15 cellular contexts compared by ENCODE assay signal in genomic region chr9:109560470-109561132, GRCh38.
DNase-seq lines count a peak whose midpoint lies in the region; ATAC-seq and TF ChIP-seq lines count a peak whose summit lies in the region.
"Had no signal": no experiment of that assay in that cellular context is flagged by ENCODE, and none has a peak within 500 bp of the region (broad histone marks: within the 10 kb centered on the region; RNA-seq: fewer than 3 reads in every experiment).

No MANE protein-coding gene starts in this region.

- H3K36me3 ChIP-seq in heart right ventricle (no peaks in the 10 kb centered on the region), thyroid gland (no peaks in the 10 kb centered on the region)
- H3K36me3 ChIP-seq: tibial nerve had no signal

- intact Hi-C loops in heart right ventricle (cut with DNase I) = no loop called here
- intact Hi-C loops in thyroid gland (cut with DNase I) = no loop called here

- ATAC-seq in SK-N-SH treated with all-trans-retinoic acid at 6 μM for 48 hours (peak; percentile 78), heart right ventricle (peak; percentile 74 to 98 (median 88)), GM21723 (IDR thresholded peaks at IDR 0.05; ENCODE audit: unreplicated experiment) (no peak), HG03439 (IDR thresholded peaks at IDR 0.05; ENCODE audit: unreplicated experiment) (no peak)
- ATAC-seq: naive thymus-derived CD8-positive, alpha-beta T cell had no signal

- WGBS in heart right ventricle, 2 donors = 45 to 50% methylated on average over 9 of the region's 9 CpGs
- 70 to 76% methylated on average over 9 of the region's 9 CpGs for WGBS in thyroid gland, 2 donors

- DNase-seq in NCI-H82 (lab: John Stamatoyannopoulos, UW) = peak; percentile 40
- no peak for DNase-seq in NCI-H82 treated with DMSO at 0.1 percent for 48 hours (lab: John Stamatoyannopoulos, UW; ENCODE audit: unreplicated experiment)
- DNase-seq in heart right ventricle = peak in 1 of 2 donors; percentile 42
- peak; percentile 24 to 27 for DNase-seq in thyroid gland
- no peak for DNase-seq in activated naive CD4-positive, alpha-beta T cell treated with anti-CD3 and anti-CD28 coated beads, Interleukin-2, amount 50 U/mL, for 16 hours
- DNase-seq: activated CD4-positive, alpha-beta T cell treated with anti-CD3 and anti-CD28 coated beads, Interleukin-2, amount 10 ng/mL, durations not matched to agents 24 days and 14 days; activated effector memory CD4-positive, alpha-beta T cell treated with Interleukin-2 at 50 U/mL for 16 hours; DMS153; naive thymus-derived CD8-positive, alpha-beta T cell; NCI-H1105 treated with DMSO at 0.1 percent for 48 hours; NCI-H526 had no signal

- TF ChIP-seq POLR2A in thyroid gland (IDR thresholded peaks at IDR 0.05) = no peak

- peak in 4 of 9 donors; percentile 8 to 29 (median 12) for TF ChIP-seq CTCF in heart right ventricle (IDR thresholded peaks at IDR 0.05)
- TF ChIP-seq CTCF in thyroid gland (IDR thresholded peaks at IDR 0.05) = no peak

- H3K4me1 ChIP-seq in heart right ventricle = peaks cover 0 to 12% (median 0%) of the 10 kb centered on the region in 9 donors
- peaks cover 10 to 12% of the 10 kb centered on the region in 2 donors for H3K4me1 ChIP-seq in thyroid gland
- H3K4me1 ChIP-seq: tibial nerve had no signal

- H3K27me3 ChIP-seq in heart right ventricle (peaks cover 0 to 28% (median 3%) of the 10 kb centered on the region in 7 donors), thyroid gland (no peaks in the 10 kb centered on the region)

- H3K4me3 ChIP-seq in heart right ventricle (no peak overlapping the region), thyroid gland (replicated peaks in 1 of 3) (no peak overlapping the region)
- H3K4me3 ChIP-seq: tibial nerve had no signal

- H3K27ac ChIP-seq in heart right ventricle = peak overlapping the region in 8 of 10 donors; percentile 34 to 75 (median 64)
- H3K27ac ChIP-seq in thyroid gland = no peak overlapping the region
- H3K27ac ChIP-seq: tibial nerve had no signal

- H3K9me3 ChIP-seq in heart right ventricle (no peaks in the 10 kb centered on the region), thyroid gland (no peaks in the 10 kb centered on the region)
- H3K9me3 ChIP-seq: tibial nerve had no signal

TF ChIP-seq in SK-N-SH treated with all-trans-retinoic acid at 6 μM for 48 hours, 23 proteins besides CTCF, POLR2A, EP300 and RAD21:
- TF ChIP-seq SNAI2 (CRISPR knock-in tag; IDR thresholded peaks at IDR 0.05) (no peak), CSDC2 (CRISPR knock-in tag; IDR thresholded peaks at IDR 0.05) (no peak), GLIS3 (CRISPR knock-in tag; IDR thresholded peaks at IDR 0.05) (no peak), ZC3H10 (CRISPR knock-in tag; IDR thresholded peaks at IDR 0.05) (no peak), CREB5 (CRISPR knock-in tag; IDR thresholded peaks at IDR 0.05; ENCODE audit: low read depth) (no peak), ZNF8 (CRISPR knock-in tag; IDR thresholded peaks at IDR 0.05) (no peak), ZNF565 (CRISPR knock-in tag; conservative IDR thresholded peaks at IDR 0.05; ENCODE audit: low read depth) (no peak), POU6F1 (CRISPR knock-in tag; IDR thresholded peaks at IDR 0.05; ENCODE audit: borderline replicate concordance, low read depth) (no peak), BACH2 (CRISPR knock-in tag; IDR thresholded peaks at IDR 0.05; ENCODE audit: borderline replicate concordance) (no peak), TOX (CRISPR knock-in tag; IDR thresholded peaks at IDR 0.05; ENCODE audit: borderline replicate concordance) (no peak), ZFP30 (CRISPR knock-in tag; IDR thresholded peaks at IDR 0.05) (no peak), TSHZ2 (CRISPR knock-in tag; IDR thresholded peaks at IDR 0.05) (no peak), ESRRG (CRISPR knock-in tag; IDR thresholded peaks at IDR 0.05) (no peak), OSR1 (CRISPR knock-in tag; IDR thresholded peaks at IDR 0.05) (no peak), PATZ1 (CRISPR knock-in tag; IDR thresholded peaks at IDR 0.05; ENCODE audit: borderline replicate concordance) (no peak), CSRNP3 (CRISPR knock-in tag; IDR thresholded peaks at IDR 0.05) (no peak), ZNF70 (CRISPR knock-in tag; IDR thresholded peaks at IDR 0.05) (no peak), ZFP3 (CRISPR knock-in tag; IDR thresholded peaks at IDR 0.05) (no peak)

Comparison
In these comparisons a context has a peak if more than half of its experiments do, and no peak if none do; other contexts are left out.
1. DNase-seq: peak in NCI-H82 (single experiment) and thyroid gland (2 of 2); none in NCI-H82 treated with DMSO at 0.1 percent for 48 hours (single experiment) and activated naive CD4-positive, alpha-beta T cell treated with anti-CD3 and anti-CD28 coated beads, Interleukin-2, amount 50 U/mL, for 16 hours (single experiment).
2. ATAC-seq: peak in SK-N-SH treated with all-trans-retinoic acid at 6 μM for 48 hours (single experiment) and heart right ventricle (8 of 8); none in GM21723 (single experiment) and HG03439 (single experiment).
3. H3K27ac ChIP-seq: peak in heart right ventricle (8 of 10); none in thyroid gland (0 of 3).